Comparison of ENCODE assay signal across 18 cellular contexts in the genomic region with DNA sequence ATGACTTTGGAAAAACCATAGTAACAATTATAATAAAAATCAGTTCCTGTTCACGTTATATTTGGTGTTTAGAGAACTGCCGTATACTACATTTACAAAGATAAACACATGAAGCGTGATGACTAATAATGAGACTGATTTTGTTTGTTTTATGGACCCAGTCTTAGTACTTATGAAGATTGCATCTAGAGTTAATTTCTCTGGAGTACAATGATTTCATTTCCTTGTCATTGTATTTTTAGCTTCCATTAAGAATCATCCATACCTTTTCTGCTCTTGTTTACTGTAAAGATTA.
"Had no signal": no experiment of that assay in that cellular context is flagged by ENCODE, and none has a peak within 500 bp of the region (broad histone marks: within the 10 kb centered on the region; RNA-seq: fewer than 3 reads in every experiment).

No MANE protein-coding gene starts in this region.

- H3K27ac ChIP-seq: hepatocyte, neutrophil, skin epidermis, tibial nerve, vagina had no signal

- H2AFZ ChIP-seq: hepatocyte had no signal

- H3K4me3 ChIP-seq: hepatocyte, skin epidermis, tibial nerve, vagina had no signal

- DNase-seq: activated CD4-positive, CD25-positive, alpha-beta regulatory T cell treated with anti-CD3 and anti-CD28 coated beads, Interleukin-2, amount 50 U/mL, for 72 hours; activated naive CD4-positive, alpha-beta T cell treated with anti-CD3 and anti-CD28 coated beads for 36 hours; activated naive CD8-positive, alpha-beta T cell treated with anti-CD3 and anti-CD28 coated beads, Interleukin-2, amount 50 U/mL, for 24 hours; activated T-cell treated with anti-CD3 and anti-CD28 coated beads for 4 hours; aorta; endodermal cell; islet precursor cell; natural killer cell; stimulated activated CD4-positive, alpha-beta T cell treated with anti-CD3 and anti-CD28 coated beads, Interleukin-4, amount 100 ng/mL, for 4 hours; stimulated activated CD8-positive, alpha-beta memory T cell treated with anti-CD3 and anti-CD28 coated beads, Interleukin-4, amount 100 ng/mL, for 48 hours; stimulated activated naive CD4-positive, alpha-beta T cell treated with Interleukin-2 at 50 U/mL for 16 hours; substantia nigra had no signal

- H3K4me2 ChIP-seq: hepatocyte had no signal

- H3K9me3 ChIP-seq: neutrophil, tibial nerve, vagina had no signal

- H3K79me2 ChIP-seq: hepatocyte had no signal

- H3K36me3 ChIP-seq: neutrophil, tibial nerve, vagina had no signal

- ATAC-seq: activated naive CD8-positive, alpha-beta T cell treated with anti-CD3 and anti-CD28 coated beads, Interleukin-2, amount 50 U/mL, for 24 hours; left lobe of liver; natural killer cell had no signal
